In the genomic region with DNA sequence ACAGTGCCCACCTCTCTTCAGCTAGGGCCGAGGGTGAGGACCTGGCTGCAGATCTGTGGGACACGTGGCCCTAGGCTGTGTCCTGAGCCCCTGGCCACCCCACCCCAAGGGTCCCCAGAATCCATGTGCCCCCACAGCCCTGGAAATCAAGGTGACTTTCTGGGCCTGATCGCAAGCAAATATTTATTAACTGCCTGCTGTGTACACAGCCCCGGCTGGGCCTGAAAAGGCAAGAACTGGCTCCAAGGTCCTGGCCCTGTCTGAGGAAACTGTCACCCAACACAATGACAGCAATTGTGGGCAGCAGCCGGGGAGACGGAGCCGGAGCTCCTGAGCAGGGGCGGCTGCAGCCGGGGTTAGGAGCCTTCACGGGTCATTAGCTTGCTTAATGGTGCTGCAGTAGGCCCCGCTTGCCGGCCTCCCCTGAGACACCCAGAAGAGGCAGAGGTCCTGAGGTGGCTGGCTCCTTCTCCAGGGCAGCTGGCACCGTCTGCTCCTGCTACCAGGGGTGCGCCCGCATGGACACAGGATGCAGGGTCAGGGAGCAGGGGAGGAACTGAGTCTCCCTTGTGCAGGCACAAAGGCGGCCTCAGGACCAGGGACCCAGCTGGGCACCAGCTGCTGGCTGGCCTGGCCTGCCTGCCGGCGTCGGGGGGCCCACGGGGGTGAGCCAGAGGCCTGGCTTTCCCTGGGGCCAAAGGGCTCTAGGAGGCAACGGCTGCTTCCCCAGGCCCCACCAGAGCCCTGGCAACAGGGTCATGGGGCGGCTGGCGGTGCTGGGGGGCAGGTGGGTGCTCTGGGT, we compare ENCODE assay signal across 12 cellular contexts. TPM values are rescaled to one million over a fixed set of nuclear protein-coding genes. Genes with fewer than 3 reads are reported as not detected.
DNase-seq lines count a peak whose midpoint lies in the region; ATAC-seq, FAIRE-seq and TF ChIP-seq lines count a peak whose summit lies in the region.
"Had no signal": no experiment of that assay in that cellular context is flagged by ENCODE, and none has a peak within 500 bp of the region (broad histone marks: within the 10 kb centered on the region; RNA-seq: fewer than 3 reads in every experiment).

No MANE protein-coding gene starts in this region.

- DNase-seq in activated CD4-positive, alpha-beta T cell treated with anti-CD3 and anti-CD28 coated beads for 1 hour, result peak; percentile 6
- no peak for DNase-seq in activated CD4-positive, alpha-beta T cell treated with anti-CD3 and anti-CD28 coated beads, Interleukin-2, amount 50 U/mL, for 48 hours
- DNase-seq in RCC 7860 (ENCODE audit: low spot score) (peak; percentile 34), left ventricle myocardium inferior (peak; percentile 11), psoas muscle (peak; percentile 10 to 49), anterior cingulate cortex (lab: John Stamatoyannopoulos, UW) (no peak), CD14-positive monocyte (ENCODE audit: low spot score) (no peak), HUDEP-2 (lab: John Stamatoyannopoulos, UW; ENCODE audit: unreplicated experiment in 76 of 76) (no peak)

- peaks cover under 1% of the 10 kb centered on the region for H3K4me1 Mint-ChIP-seq in CD14-positive monocyte
- H3K4me1 Mint-ChIP-seq: naive thymus-derived CD8-positive, alpha-beta T cell had no signal

- H3K27me3 Mint-ChIP-seq in CD14-positive monocyte (ENCODE audit: low read depth in 3 of 3), result peaks cover 2 to 4% (median 3%) of the 10 kb centered on the region in 3 donors

- H3K27ac Mint-ChIP-seq in CD14-positive monocyte, result no peak overlapping the region

- FAIRE-seq in RCC 7860 (lab: Jason Lieb, UNC), result peak; percentile 62
- FAIRE-seq: bronchial epithelial cell had no signal

- no peaks in the 10 kb centered on the region for H3K4me1 ChIP-seq in left ventricle myocardium inferior
- H3K4me1 ChIP-seq in psoas muscle, result no peaks in the 10 kb centered on the region
- H3K4me1 ChIP-seq: gastrocnemius medialis, vagina had no signal

- no peak for TF ChIP-seq CTCF in left ventricle myocardium inferior (IDR thresholded peaks at IDR 0.05; ENCODE audit: borderline replicate concordance)
- no peak for TF ChIP-seq CTCF in psoas muscle (IDR thresholded peaks at IDR 0.05)
- no peak for TF ChIP-seq CTCF in CD14-positive monocyte (IDR thresholded peaks at IDR 0.05)

- intact Hi-C loops in left ventricle myocardium inferior (cut with micrococcal nuclease) (no loop called here), psoas muscle (cut with DNase I) (no loop called here), CD14-positive monocyte (cut with micrococcal nuclease) (no loop called here)

- 43 to 46% (median 45%) methylated on average over 23 of the region's 23 CpGs for WGBS in psoas muscle, 3 donors

- H3K9me3 Mint-ChIP-seq in CD14-positive monocyte, result peaks cover 0 to 2% (median 0%) of the 10 kb centered on the region in 7 donors
- H3K9me3 Mint-ChIP-seq: naive thymus-derived CD8-positive, alpha-beta T cell had no signal

- H3K27me3 ChIP-seq in left ventricle myocardium inferior (ENCODE audit: low read depth), result peaks cover 18% of the 10 kb centered on the region
- peaks cover 0 to 14% (median 0%) of the 10 kb centered on the region in 3 donors for H3K27me3 ChIP-seq in psoas muscle (ENCODE audit: insufficient read depth in 3 of 3, low read length in 2 of 3)
- H3K27me3 ChIP-seq: vagina had no signal

- no peaks in the 10 kb centered on the region for H3K9me3 ChIP-seq in left ventricle myocardium inferior (replicated peaks)
- H3K9me3 ChIP-seq in psoas muscle, result no peaks in the 10 kb centered on the region
- H3K9me3 ChIP-seq: gastrocnemius medialis, vagina had no signal

- H3K36me3 Mint-ChIP-seq in CD14-positive monocyte, result peaks cover 16 to 28% of the 10 kb centered on the region in 2 donors
- H3K36me3 Mint-ChIP-seq: naive thymus-derived CD8-positive, alpha-beta T cell had no signal

- no peak overlapping the region for H3K4me3 Mint-ChIP-seq in CD14-positive monocyte
- H3K4me3 Mint-ChIP-seq: naive thymus-derived CD8-positive, alpha-beta T cell had no signal

- H3K36me3 ChIP-seq in left ventricle myocardium inferior (no peaks in the 10 kb centered on the region), psoas muscle (ENCODE audit: insufficient read depth in 1 of 2, low read depth in 1 of 2) (peaks cover 0 to 30% of the 10 kb centered on the region in 2 donors)
- H3K36me3 ChIP-seq: vagina had no signal

- H3K4me3 ChIP-seq in left ventricle myocardium inferior, result no peak overlapping the region
- H3K4me3 ChIP-seq in psoas muscle, result no peak overlapping the region
- H3K4me3 ChIP-seq: gastrocnemius medialis, vagina had no signal

- H3K27ac ChIP-seq in left ventricle myocardium inferior (replicated peaks) (no peak overlapping the region), psoas muscle (no peak overlapping the region)
- H3K27ac ChIP-seq: gastrocnemius medialis, vagina had no signal

- peak in 2 of 4 donors; percentile 8 to 11 for ATAC-seq in psoas muscle
- ATAC-seq: gastrocnemius medialis; naive thymus-derived CD8-positive, alpha-beta T cell had no signal

RNA-seq across cellular contexts. Expression of a gene that starts 24.1 kb away (rescaled TPM):
- total RNA-seq in left ventricle myocardium inferior (33.6 TPM), psoas muscle (10 to 100 TPM; 29.1 to 52.3 (median 36.4) TPM)
- polyA plus RNA-seq in psoas muscle (10 to 100 TPM; 18.4 to 41.9 (median 29.1) TPM), CD14-positive monocyte (10 to 100 TPM; 37.6 to 39.6 TPM)

Comparison
In these comparisons a context has a peak if more than half of its experiments do, and no peak if none do; other contexts are left out.
1. DNase-seq: peak in activated CD4-positive, alpha-beta T cell treated with anti-CD3 and anti-CD28 coated beads for 1 hour (single experiment), RCC 7860 (single experiment), left ventricle myocardium inferior (single experiment) and psoas muscle (2 of 2); none in activated CD4-positive, alpha-beta T cell treated with anti-CD3 and anti-CD28 coated beads, Interleukin-2, amount 50 U/mL, for 48 hours (0 of 2), anterior cingulate cortex (0 of 58), CD14-positive monocyte (single experiment) and HUDEP-2 (0 of 76).